In the genomic region with DNA sequence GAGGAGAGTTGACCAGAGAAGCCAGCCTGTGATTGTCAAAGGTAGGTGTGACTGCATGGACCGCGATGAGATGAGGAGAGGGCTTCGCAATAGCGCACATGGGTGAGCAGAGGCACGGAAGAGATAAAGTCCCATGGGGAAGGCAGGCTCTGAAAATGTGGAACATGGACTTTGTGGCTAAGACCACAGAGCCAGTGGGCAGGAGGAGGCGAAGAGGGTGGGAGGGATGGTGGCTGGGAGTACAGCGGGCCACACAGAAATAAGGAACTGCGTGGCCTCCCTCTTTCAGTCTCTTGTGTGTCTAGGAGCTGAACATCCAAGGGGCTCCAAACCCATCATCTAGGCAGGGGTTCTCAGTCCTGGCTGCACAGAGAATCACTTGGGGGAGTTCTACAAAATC, we compare ENCODE assay signal across 19 cellular contexts.
DNase-seq lines count a peak whose midpoint lies in the region; ATAC-seq and TF ChIP-seq lines count a peak whose summit lies in the region.
"Had no signal": no experiment of that assay in that cellular context is flagged by ENCODE, and none has a peak within 500 bp of the region (broad histone marks: within the 10 kb centered on the region; RNA-seq: fewer than 3 reads in every experiment).

No MANE protein-coding gene starts in this region.

- no peak overlapping the region for H3K9ac ChIP-seq in BLaER1

- no peaks in the 10 kb centered on the region for H3K36me3 Mint-ChIP-seq in WTC11
- H3K36me3 Mint-ChIP-seq in activated CD4-positive, alpha-beta memory T cell treated with anti-CD3 and anti-CD28 coated beads for 36 hours: no peaks in the 10 kb centered on the region
- H3K36me3 Mint-ChIP-seq in chondrocyte (ENCODE audit: low read depth): no peaks in the 10 kb centered on the region
- H3K36me3 Mint-ChIP-seq: IgD-negative memory B cell had no signal

- ATAC-seq in WTC11: no peak
- ATAC-seq in GM18519 (IDR thresholded peaks at IDR 0.05; ENCODE audit: low FRiP score, unreplicated experiment): no peak
- ATAC-seq: HCT116, HepG2 had no signal

- TF ChIP-seq CTCF in WTC11 (IDR thresholded peaks at IDR 0.05) (no peak), chondrocyte (IDR thresholded peaks at IDR 0.05) (no peak)

- peaks cover 23% of the 10 kb centered on the region; the same call in 1 of the 2 replicates for H4K20me1 ChIP-seq in BLaER1

- H3K4me3 Mint-ChIP-seq in WTC11 (no peak overlapping the region), chondrocyte (ENCODE audit: unreplicated experiment) (no peak overlapping the region)
- H3K4me3 Mint-ChIP-seq in activated CD4-positive, alpha-beta memory T cell treated with anti-CD3 and anti-CD28 coated beads for 36 hours: no peak overlapping the region
- H3K4me3 Mint-ChIP-seq: B cell; CD4-positive, alpha-beta T cell; HFFc6; IgD-negative memory B cell had no signal

- no peaks in the 10 kb centered on the region for H3K9me3 ChIP-seq in BLaER1
- H3K9me3 ChIP-seq: Caco-2 had no signal

- intact Hi-C loops in activated CD4-positive, alpha-beta memory T cell treated with anti-CD3 and anti-CD28 coated beads for 36 hours (cut with micrococcal nuclease): no loop called here

- DNase-seq in MV-4-11 (lab: John Stamatoyannopoulos, UW) (peak; percentile 84), NOMO-1 treated with DMSO at 0.1 percent for 48 hours (lab: John Stamatoyannopoulos, UW; ENCODE audit: unreplicated experiment) (peak; percentile 9), WTC11 (ENCODE audit: low spot score) (no peak), chondrocyte (ENCODE audit: low spot score) (no peak), AG20443 (ENCODE audit: low spot score) (no peak)
- DNase-seq in activated CD4-positive, alpha-beta memory T cell treated with anti-CD3 and anti-CD28 coated beads for 36 hours: no peak
- DNase-seq: 8988T; Caco-2; CD4-positive, alpha-beta T cell; GOT3; H7; HFFc6 had no signal

- no peak overlapping the region for H3K27ac ChIP-seq in BLaER1
- H3K27ac ChIP-seq: C4-2B had no signal

- H3K4me3 ChIP-seq in BLaER1: no peak overlapping the region

- POLR2A ChIA-PET in WTC11 (lab: Charles Lee): no interaction called here
- POLR2A ChIA-PET in activated CD4-positive, alpha-beta memory T cell treated with anti-CD3 and anti-CD28 coated beads for 36 hours (lab: Charles Lee): no interaction called here

- H3K4me2 ChIP-seq in BLaER1: peak overlapping the region; percentile 74

- peaks cover 42% of the 10 kb centered on the region for H3K4me1 Mint-ChIP-seq in WTC11
- no peaks in the 10 kb centered on the region for H3K4me1 Mint-ChIP-seq in activated CD4-positive, alpha-beta memory T cell treated with anti-CD3 and anti-CD28 coated beads for 36 hours (ENCODE audit: low read depth)
- H3K4me1 Mint-ChIP-seq in chondrocyte (ENCODE audit: low read depth): no peaks in the 10 kb centered on the region
- H3K4me1 Mint-ChIP-seq: B cell had no signal

- H3K9me3 Mint-ChIP-seq in WTC11: no peaks in the 10 kb centered on the region
- H3K9me3 Mint-ChIP-seq in activated CD4-positive, alpha-beta memory T cell treated with anti-CD3 and anti-CD28 coated beads for 36 hours: no peaks in the 10 kb centered on the region
- H3K9me3 Mint-ChIP-seq in chondrocyte (ENCODE audit: low read depth): no peaks in the 10 kb centered on the region
- H3K9me3 Mint-ChIP-seq: CD4-positive, alpha-beta T cell; HFFc6 had no signal

- H3K27me3 Mint-ChIP-seq in WTC11 (ENCODE audit: low read depth) (no peaks in the 10 kb centered on the region), chondrocyte (ENCODE audit: low read depth) (peaks cover 6% of the 10 kb centered on the region)
- H3K27me3 Mint-ChIP-seq in activated CD4-positive, alpha-beta memory T cell treated with anti-CD3 and anti-CD28 coated beads for 36 hours: no peaks in the 10 kb centered on the region
- H3K27me3 Mint-ChIP-seq: CD4-positive, alpha-beta T cell; IgD-negative memory B cell had no signal

- H3K36me3 ChIP-seq in BLaER1: no peaks in the 10 kb centered on the region; the same call in 1 of the 2 replicates

- CTCF ChIA-PET in WTC11 (lab: Charles Lee): no interaction called here
- CTCF ChIA-PET in activated CD4-positive, alpha-beta memory T cell treated with anti-CD3 and anti-CD28 coated beads for 36 hours (lab: Charles Lee): no interaction called here

- H3K27ac Mint-ChIP-seq in WTC11: 0 out of 2 replicates have a peak overlapping the region, but pooled peaks have one; percentile 58
- H3K27ac Mint-ChIP-seq in activated CD4-positive, alpha-beta memory T cell treated with anti-CD3 and anti-CD28 coated beads for 36 hours: no peak overlapping the region
- H3K27ac Mint-ChIP-seq in chondrocyte (ENCODE audit: unreplicated experiment): no peak overlapping the region
- H3K27ac Mint-ChIP-seq: B cell; CD4-positive, alpha-beta T cell; HFFc6; IgD-negative memory B cell had no signal

- H3K27me3 ChIP-seq in BLaER1: no peaks in the 10 kb centered on the region

- peaks cover 25% of the 10 kb centered on the region for H3K4me1 ChIP-seq in BLaER1
- H3K4me1 ChIP-seq: Caco-2 had no signal

TF ChIP-seq in WTC11, 78 proteins besides CTCF, POLR2A, EP300 and RAD21:
- TF ChIP-seq ATF1 (CRISPR knock-in tag; IDR thresholded peaks at IDR 0.05): no peak

Comparison
In these comparisons a context has a peak if more than half of its experiments do, and no peak if none do; other contexts are left out.
1. DNase-seq: peak in MV-4-11 (single experiment) and NOMO-1 treated with DMSO at 0.1 percent for 48 hours (single experiment); none in WTC11 (single experiment), activated CD4-positive, alpha-beta memory T cell treated with anti-CD3 and anti-CD28 coated beads for 36 hours (single experiment), chondrocyte (single experiment) and AG20443 (single experiment).